ENCODE assay signal across 1 cellular context in genomic region chr3:126573492-126574117, GRCh38.
TF ChIP-seq lines count a peak whose summit lies in the region.

No MANE protein-coding gene starts in this region.

TF ChIP-seq in HCT116, 20 proteins besides CTCF, POLR2A, EP300 and RAD21 (continued from another document):
- no peak for TF ChIP-seq REST (IDR thresholded peaks at IDR 0.05; ENCODE audit: low read depth)
- TF ChIP-seq EZH2 (IDR thresholded peaks at IDR 0.05) = no peak
- TF ChIP-seq CBX3 (IDR thresholded peaks at IDR 0.05; ENCODE audit: low read depth) = no peak
- TF ChIP-seq MAX (IDR thresholded peaks at IDR 0.05) = no peak
- no peak for TF ChIP-seq ZFX (IDR thresholded peaks at IDR 0.05)
- TF ChIP-seq ELF1 (IDR thresholded peaks at IDR 0.05; ENCODE audit: borderline replicate concordance, low read depth) = no peak
- no peak for TF ChIP-seq POLR2AphosphoS5 (IDR thresholded peaks at IDR 0.05; ENCODE audit: low read depth, low read length)
- TF ChIP-seq TCF7L2 (IDR thresholded peaks at IDR 0.05; ENCODE audit: borderline replicate concordance, extremely low read depth, insufficient read depth, insufficient read length) = no peak
- TF ChIP-seq ZNF274 (IDR thresholded peaks at IDR 0.05; ENCODE audit: low read depth, low read length) = no peak
- TF ChIP-seq SIN3A (IDR thresholded peaks at IDR 0.05; ENCODE audit: low read depth) = no peak
- no peak for TF ChIP-seq FOSL1 (IDR thresholded peaks at IDR 0.05; ENCODE audit: low read depth)
- no peak for TF ChIP-seq ZBTB33 (IDR thresholded peaks at IDR 0.05; ENCODE audit: extremely low read depth, insufficient replicate concordance, low read length)
- TF ChIP-seq EZH2phosphoT487 (IDR thresholded peaks at IDR 0.05; ENCODE audit: borderline replicate concordance) = no peak
- TF ChIP-seq EGR1 (IDR thresholded peaks at IDR 0.05; ENCODE audit: low read depth) = no peak
- no peak for TF ChIP-seq SRF (IDR thresholded peaks at IDR 0.05; ENCODE audit: low read depth)
- TF ChIP-seq SP1 (IDR thresholded peaks at IDR 0.05; ENCODE audit: low read depth) = no peak
- TF ChIP-seq CEBPB (IDR thresholded peaks at IDR 0.05; ENCODE audit: low read depth) = no peak
- no peak for TF ChIP-seq ATF3 (IDR thresholded peaks at IDR 0.05)
